In the genomic region with DNA sequence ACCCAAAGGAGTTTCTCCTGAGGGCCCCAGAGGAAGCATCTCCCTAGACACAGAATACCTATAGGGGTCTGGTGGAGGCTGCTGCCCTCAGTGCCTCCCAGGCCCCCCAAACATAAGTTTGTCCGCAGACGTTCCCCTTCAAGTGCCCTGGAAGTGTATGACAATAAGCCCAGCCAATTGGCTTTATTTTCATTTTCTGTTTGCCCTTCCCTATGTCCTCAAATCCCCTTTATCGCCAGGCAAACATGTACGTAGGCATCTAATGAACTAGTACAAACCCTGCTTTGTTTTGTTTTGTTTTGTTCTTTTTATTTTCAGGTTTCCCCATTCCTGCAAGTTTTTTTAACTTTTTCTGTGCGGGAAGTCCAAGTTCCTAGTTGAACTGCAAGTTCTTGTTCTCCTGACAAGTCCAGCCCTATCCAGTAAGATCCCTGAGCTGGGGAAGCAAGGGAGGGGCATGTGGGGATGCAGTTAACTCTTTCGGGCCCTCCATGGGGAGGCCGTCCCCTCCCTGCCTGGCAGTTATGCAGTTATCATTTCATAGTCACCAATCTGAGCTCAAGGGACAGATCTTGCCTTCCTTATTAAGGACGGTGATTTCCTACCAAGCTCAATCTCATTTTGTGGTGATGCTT, we compare ENCODE assay signal across 21 cellular contexts.
A peak's percentile ranks its signal among the peaks of the same experiment; 100 is the strongest.
DNase-seq lines count a peak whose midpoint lies in the region; ATAC-seq and TF ChIP-seq lines count a peak whose summit lies in the region.
"Had no signal": no experiment of that assay in that cellular context is flagged by ENCODE, and none has a peak within 500 bp of the region (broad histone marks: within the 10 kb centered on the region; RNA-seq: fewer than 3 reads in every experiment).

No MANE protein-coding gene starts in this region.

- H3K4me1 ChIP-seq in SJSA1 (replicated peaks) (no peaks in the 10 kb centered on the region; the same call in 1 of the 2 replicates), gastrocnemius medialis (peaks cover 8 to 10% of the 10 kb centered on the region in 2 donors)
- H3K4me1 ChIP-seq: A549, gastroesophageal sphincter had no signal

- H3K36me3 ChIP-seq in SJSA1 = no peaks in the 10 kb centered on the region
- no peaks in the 10 kb centered on the region for H3K36me3 ChIP-seq in gastrocnemius medialis
- H3K36me3 ChIP-seq: gastroesophageal sphincter had no signal

- H3K27ac ChIP-seq in SJSA1 (no peak overlapping the region), gastrocnemius medialis (no peak overlapping the region)
- H3K27ac ChIP-seq: A549, gastroesophageal sphincter had no signal

- no peak for TF ChIP-seq POLR2A in gastrocnemius medialis (IDR thresholded peaks at IDR 0.05)

- intact Hi-C loops in left cardiac atrium (cut with DNase I) (no loop called here), gastrocnemius medialis (cut with DNase I; ENCODE audit: low total_unique reads) (no loop called here)

- H3K4me3 ChIP-seq in AG09309 (ENCODE audit: control insufficient read depth, low read depth, low read length) (peak overlapping the region; percentile 10), SJSA1 (peak overlapping the region; percentile 16; the same call in 1 of the 2 replicates), gastrocnemius medialis (peak overlapping the region in 3 of 4 donors; percentile 5 to 18 (median 9))
- H3K4me3 ChIP-seq: A549, gastroesophageal sphincter, smooth muscle cell had no signal

- no peaks in the 10 kb centered on the region for H3K27me3 ChIP-seq in SJSA1 (replicated peaks)
- no peaks in the 10 kb centered on the region for H3K27me3 ChIP-seq in gastrocnemius medialis

- ATAC-seq in left cardiac atrium (peak; percentile 34 to 47), gastrocnemius medialis (no peak), HG02981 (IDR thresholded peaks at IDR 0.05; ENCODE audit: unreplicated experiment) (no peak)
- ATAC-seq: A549; activated CD8-positive, alpha-beta memory T cell treated with anti-CD3 and anti-CD28 coated beads, Interleukin-2, amount 10 ng/mL, durations not matched to agents 7 days and 5 days; gastroesophageal sphincter; left lobe of liver; Panc1 had no signal

- DNase-seq in AG09309 (ENCODE audit: low read depth) (no peak), SJSA1 (ENCODE audit: low read depth in 1 of 2, low spot score in 2 of 2) (no peak), left cardiac atrium (no peak), gastrocnemius medialis (no peak), NCI-H1105 (lab: John Stamatoyannopoulos, UW) (no peak), ACHN (no peak)
- no peak for DNase-seq in activated effector memory CD4-positive, alpha-beta T cell treated with Interleukin-2 at 50 U/mL for 16 hours
- DNase-seq: activated CD4-positive, CD25-positive, alpha-beta regulatory T cell treated with anti-CD3 and anti-CD28 coated beads, Interleukin-2, amount 50 U/mL, for 72 hours; activated CD8-positive, alpha-beta memory T cell treated with anti-CD3 and anti-CD28 coated beads, Interleukin-2, amount 10 ng/mL, durations not matched to agents 7 days and 5 days; CD4-positive, CD25-positive, alpha-beta regulatory T cell; DMS153; Karpas-422; NCI-H1417; stimulated activated CD8-positive, alpha-beta memory T cell treated with anti-CD3 and anti-CD28 coated beads, Interleukin-4, amount 100 ng/mL, for 48 hours; T1000 had no signal

- H3K9me3 ChIP-seq in SJSA1 (replicated peaks) = no peaks in the 10 kb centered on the region
- H3K9me3 ChIP-seq in gastrocnemius medialis = no peaks in the 10 kb centered on the region
- H3K9me3 ChIP-seq: A549, gastroesophageal sphincter had no signal

- in situ Hi-C loops in gastrocnemius medialis (cut with MboI; ENCODE audit: low sequenced_read_pairs in 4 of 4) = no loop called here
- in situ Hi-C loops in ACHN (cut with HindIII; ENCODE audit: low pct_ligation_motif_present, low pct_unique_long_range_greater_than_20kb, low sequenced_read_pairs) = no loop called here

- no peak for TF ChIP-seq CTCF in AG09309 (IDR thresholded peaks at IDR 0.05; ENCODE audit: control insufficient read depth, insufficient read depth, low read depth, low read length, missing control alignments)
- no peak for TF ChIP-seq CTCF in gastrocnemius medialis (IDR thresholded peaks at IDR 0.05 in 4 of 5, conservative IDR thresholded peaks at IDR 0.05 in 1 of 5)

Comparison
In these comparisons a context has a peak if more than half of its experiments do, and no peak if none do; other contexts are left out.
1. ATAC-seq: peak in left cardiac atrium (2 of 2); none in gastrocnemius medialis (0 of 2) and HG02981 (single experiment).
2. Peak in every context shown above with its lines, with median percentiles within 50 percentile points of each other: H3K4me3 ChIP-seq.